ENCODE assay signal across 22 cellular contexts in genomic region chr4:83686166-83686565, GRCh38.
DNase-seq lines count a peak whose midpoint lies in the region; TF ChIP-seq lines count a peak whose summit lies in the region.
"Had no signal": no experiment of that assay in that cellular context is flagged by ENCODE, and none has a peak within 500 bp of the region (broad histone marks: within the 10 kb centered on the region; RNA-seq: fewer than 3 reads in every experiment).

No MANE protein-coding gene starts in this region.

- TF ChIP-seq CTCF in MCF 10A (IDR thresholded peaks at IDR 0.05; ENCODE audit: unreplicated experiment), result no peak
- no peak for TF ChIP-seq CTCF in breast epithelium (IDR thresholded peaks at IDR 0.05)
- no peak for TF ChIP-seq CTCF in NB4 (IDR thresholded peaks at IDR 0.05; ENCODE audit: low read depth, low read length)
- TF ChIP-seq CTCF in epithelial cell of esophagus (IDR thresholded peaks at IDR 0.05; ENCODE audit: insufficient read depth, low read depth, low read length, missing control alignments), result no peak

- no peaks in the 10 kb centered on the region for H3K36me3 ChIP-seq in breast epithelium
- H3K36me3 ChIP-seq: colonic mucosa, gastrocnemius medialis, prostate gland had no signal

- DNase-seq in MCF 10A (ENCODE audit: unreplicated experiment) (peak; percentile 58), breast epithelium (ENCODE audit: low spot score in 2 of 2) (no peak), NB4 (ENCODE audit: low read depth) (peak; percentile 2), epithelial cell of esophagus (ENCODE audit: low read depth) (peak; percentile 82), stromal cell of bone marrow (ENCODE audit: low read depth) (peak; percentile 47), NCI-H2171 treated with DMSO at 0.1 percent for 48 hours (lab: John Stamatoyannopoulos, UW) (no peak), NCI-H2107 (lab: John Stamatoyannopoulos, UW) (no peak)
- no peak for DNase-seq in activated naive CD4-positive, alpha-beta T cell treated with Interleukin-2 at 50 U/mL for 16 hours
- DNase-seq: activated B cell treated with CpG ODN at 0.5 μM for 24 hours; activated naive CD4-positive, alpha-beta T cell treated with anti-CD3 and anti-CD28 coated beads, Interleukin-2, amount 50 U/mL, for 16 hours; activated T-cell treated with anti-CD3 and anti-CD28 coated beads, Interleukin-2, amount 50 U/mL, for 48 hours; colonic mucosa; gastrocnemius medialis; left cardiac atrium; midbrain; NCI-H1436; NCI-H774; OCI-M1; stimulated activated CD8-positive, alpha-beta memory T cell treated with anti-CD3 and anti-CD28 coated beads, Interleukin-4, amount 100 ng/mL, for 48 hours had no signal

- no peaks in the 10 kb centered on the region for H3K36me3 Mint-ChIP-seq in MCF 10A (ENCODE audit: insufficient read depth, unreplicated experiment)

- H3K4me3 Mint-ChIP-seq in MCF 10A (ENCODE audit: unreplicated experiment), result no peak overlapping the region
- H3K4me3 Mint-ChIP-seq: activated B cell treated with CpG ODN at 0.5 μM for 24 hours had no signal

- H3K4me3 ChIP-seq in breast epithelium (no peak overlapping the region), NB4 (ENCODE audit: low read depth, low read length) (no peak overlapping the region), epithelial cell of esophagus (ENCODE audit: low read length) (no peak overlapping the region)
- H3K4me3 ChIP-seq: colonic mucosa, gastrocnemius medialis, prostate gland had no signal

- intact Hi-C loops in MCF 10A (cut with micrococcal nuclease) (no loop called here), breast epithelium (cut with DNase I; ENCODE audit: low total_unique reads) (no loop called here)

- no peaks in the 10 kb centered on the region for H3K27me3 ChIP-seq in breast epithelium
- H3K27me3 ChIP-seq: colonic mucosa, gastrocnemius medialis had no signal

- H3K4me1 Mint-ChIP-seq in MCF 10A (ENCODE audit: insufficient read depth, unreplicated experiment), result no peaks in the 10 kb centered on the region
- H3K4me1 Mint-ChIP-seq: activated B cell treated with CpG ODN at 0.5 μM for 24 hours had no signal

- CTCF ChIA-PET in MCF 10A (lab: Yijun Ruan, JAX), result no interaction called here

- no peaks in the 10 kb centered on the region for H3K9me3 Mint-ChIP-seq in MCF 10A (ENCODE audit: unreplicated experiment)
- H3K9me3 Mint-ChIP-seq: activated B cell treated with CpG ODN at 0.5 μM for 24 hours had no signal

- no peak overlapping the region for H3K27ac ChIP-seq in breast epithelium
- H3K27ac ChIP-seq: 22Rv1, C4-2B, colonic mucosa, gastrocnemius medialis, prostate gland had no signal

- no peaks in the 10 kb centered on the region for H3K4me1 ChIP-seq in breast epithelium
- H3K4me1 ChIP-seq: colonic mucosa, gastrocnemius medialis, prostate gland had no signal

- H3K27me3 Mint-ChIP-seq in MCF 10A (ENCODE audit: insufficient read depth, unreplicated experiment), result no peaks in the 10 kb centered on the region

- H3K27ac Mint-ChIP-seq in MCF 10A (ENCODE audit: low read depth, unreplicated experiment), result no peak overlapping the region
- H3K27ac Mint-ChIP-seq: activated B cell treated with CpG ODN at 0.5 μM for 24 hours had no signal

- BruUV-seq in MCF 10A (replicated peaks; lab: Mats Ljungman, UMichigan), result no TSS peak

- H3K9me3 ChIP-seq in breast epithelium, result no peaks in the 10 kb centered on the region
- H3K9me3 ChIP-seq: colonic mucosa, gastrocnemius medialis, prostate gland had no signal

- POLR2A ChIA-PET in MCF 10A (lab: Yijun Ruan, JAX), result no interaction called here

- TF ChIP-seq POLR2A in breast epithelium (IDR thresholded peaks at IDR 0.05) (no peak), NB4 (IDR thresholded peaks at IDR 0.05; ENCODE audit: extremely low read depth, insufficient read length) (no peak)

Comparison
In these comparisons a context has a peak if more than half of its experiments do, and no peak if none do; other contexts are left out.
1. DNase-seq: peak in MCF 10A (single experiment), NB4 (single experiment), epithelial cell of esophagus (single experiment) and stromal cell of bone marrow (single experiment); none in breast epithelium (0 of 2), NCI-H2171 treated with DMSO at 0.1 percent for 48 hours (single experiment), activated naive CD4-positive, alpha-beta T cell treated with Interleukin-2 at 50 U/mL for 16 hours (single experiment) and NCI-H2107 (single experiment).